ENCODE assay signal across 1 cellular context in genomic region chr9:113530022-113530635, GRCh38.
TF ChIP-seq lines count a peak whose summit lies in the region.

No MANE protein-coding gene starts in this region.

TF ChIP-seq in K562, 482 proteins besides CTCF, POLR2A, EP300 and RAD21 (continued from another document):
- TF ChIP-seq ZNF609 (CRISPR knock-in tag; IDR thresholded peaks at IDR 0.05; ENCODE audit: borderline replicate concordance) (no peak), CHD7 (IDR thresholded peaks at IDR 0.05; ENCODE audit: low read depth, low read length) (no peak), RFX7 (CRISPR knock-in tag; IDR thresholded peaks at IDR 0.05) (no peak), CC2D1A (IDR thresholded peaks at IDR 0.05) (no peak), BRD9 (IDR thresholded peaks at IDR 0.05; ENCODE audit: low read depth, partially characterized antibody) (no peak), RAD51 (IDR thresholded peaks at IDR 0.05; ENCODE audit: borderline replicate concordance, low read depth) (no peak), ZMIZ1 (IDR thresholded peaks at IDR 0.05; ENCODE audit: low read depth in 2 of 2, low read length in 2 of 2) (no peak)
